23 cellular contexts compared by ENCODE assay signal in the genomic region with DNA sequence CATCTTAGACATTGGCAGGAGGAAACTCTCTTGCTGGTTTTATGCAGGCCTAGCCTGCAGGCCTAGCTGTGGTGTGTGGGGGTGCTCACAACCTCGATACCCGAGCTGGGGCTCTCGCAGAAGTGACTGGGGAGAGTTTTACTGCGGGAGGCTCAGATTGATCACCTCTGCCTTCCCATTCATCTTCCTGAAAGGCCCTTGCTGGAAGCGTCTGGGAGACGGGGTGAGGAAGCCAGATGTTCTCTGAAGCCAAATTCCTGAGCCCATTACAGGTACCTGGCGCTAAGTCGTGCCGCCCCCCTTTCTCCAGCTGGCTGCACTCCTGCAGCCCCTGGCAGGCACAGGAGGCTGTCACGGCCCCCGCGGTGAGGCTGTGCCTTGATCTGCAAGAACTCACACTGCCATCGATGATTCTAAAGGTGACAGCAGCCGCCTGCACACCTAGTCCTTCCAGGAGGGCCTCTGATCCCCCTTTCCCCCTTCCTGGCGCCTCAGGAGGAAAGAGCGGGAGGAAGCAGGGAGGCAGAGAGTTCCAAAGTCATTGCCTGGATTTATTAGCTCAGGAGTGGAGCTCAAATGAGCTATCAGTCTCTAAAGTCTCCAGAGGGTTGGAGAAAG.
DNase-seq lines count a peak whose midpoint lies in the region; ATAC-seq, FAIRE-seq and TF ChIP-seq lines count a peak whose summit lies in the region.
"Had no signal": no experiment of that assay in that cellular context is flagged by ENCODE, and none has a peak within 500 bp of the region (broad histone marks: within the 10 kb centered on the region; RNA-seq: fewer than 3 reads in every experiment).

No MANE protein-coding gene starts in this region.

- no peak overlapping the region for H3K4me2 ChIP-seq in astrocyte (ENCODE audit: low read length)

- H3K4me1 Mint-ChIP-seq in astrocyte (ENCODE audit: low read depth, unreplicated experiment) = peaks cover 13% of the 10 kb centered on the region
- H3K4me1 Mint-ChIP-seq: activated naive CD4-positive, alpha-beta T cell treated with anti-CD3 and anti-CD28 coated beads, Interleukin-2, amount 50 U/mL, for 24 hours had no signal

- peak overlapping the region; percentile 38 for H3K27ac Mint-ChIP-seq in astrocyte (ENCODE audit: unreplicated experiment)
- H3K27ac Mint-ChIP-seq: activated naive CD4-positive, alpha-beta T cell treated with anti-CD3 and anti-CD28 coated beads, Interleukin-2, amount 50 U/mL, for 24 hours; natural killer cell treated with Interleukin-12 subunit alpha and Interleukin-12 subunit beta and Interleukin-15 and Interleukin-18, amount 100 ng/mL, for 72 hours; stimulated activated naive CD8-positive, alpha-beta T cell treated with anti-CD3 and anti-CD28 coated beads, Interleukin-15, Interleukin-2, amounts not matched to agents 100 ng/mL and 50 ng/mL, for 24 hours; T-helper 1 cell treated with Interleukin-12 subunit alpha and Interleukin-12 subunit beta and Interleukin-4 antibody, amounts not matched to agents 30 μg/mL and 1 μg/mL, for 36 hours had no signal

- no peaks in the 10 kb centered on the region for H3K9me3 Mint-ChIP-seq in astrocyte (ENCODE audit: unreplicated experiment)
- H3K9me3 Mint-ChIP-seq: activated naive CD4-positive, alpha-beta T cell treated with anti-CD3 and anti-CD28 coated beads, Interleukin-2, amount 50 U/mL, for 24 hours; natural killer cell treated with Interleukin-12 subunit alpha and Interleukin-12 subunit beta and Interleukin-15 and Interleukin-18, amount 100 ng/mL, for 72 hours; stimulated activated naive CD8-positive, alpha-beta T cell treated with anti-CD3 and anti-CD28 coated beads, Interleukin-15, Interleukin-2, amounts not matched to agents 100 ng/mL and 50 ng/mL, for 24 hours; T-helper 1 cell treated with Interleukin-12 subunit alpha and Interleukin-12 subunit beta and Interleukin-4 antibody, amounts not matched to agents 30 μg/mL and 1 μg/mL, for 36 hours had no signal

- H4K20me1 ChIP-seq in astrocyte (ENCODE audit: insufficient read depth, low read length) = peaks cover 97% of the 10 kb centered on the region

- no peak overlapping the region for H2AFZ ChIP-seq in astrocyte (ENCODE audit: low read depth, low read length)

- intact Hi-C loops in ascending aorta (cut with DNase I) = no loop called here
- intact Hi-C loops in posterior cingulate gyrus (cut with DNase I) = no loop called here

- no peaks in the 10 kb centered on the region for H3K27me3 Mint-ChIP-seq in astrocyte (ENCODE audit: low read depth, unreplicated experiment)
- H3K27me3 Mint-ChIP-seq: activated naive CD4-positive, alpha-beta T cell treated with anti-CD3 and anti-CD28 coated beads, Interleukin-2, amount 50 U/mL, for 24 hours; natural killer cell treated with Interleukin-12 subunit alpha and Interleukin-12 subunit beta and Interleukin-15 and Interleukin-18, amount 100 ng/mL, for 72 hours; stimulated activated naive CD8-positive, alpha-beta T cell treated with anti-CD3 and anti-CD28 coated beads, Interleukin-15, Interleukin-2, amounts not matched to agents 100 ng/mL and 50 ng/mL, for 24 hours had no signal

- no peak for FAIRE-seq in astrocyte (lab: Jason Lieb, UNC)

- H3K79me2 ChIP-seq in astrocyte (ENCODE audit: insufficient read depth, low read length) = peaks cover 51% of the 10 kb centered on the region

- ATAC-seq in GM18498 (IDR thresholded peaks at IDR 0.05; ENCODE audit: unreplicated experiment) = no peak
- ATAC-seq: left cardiac atrium; natural killer cell treated with Interleukin-12 subunit alpha and Interleukin-12 subunit beta and Interleukin-15 and Interleukin-18, amount 100 ng/mL, for 72 hours; right cardiac atrium; upper lobe of right lung had no signal

- no peaks in the 10 kb centered on the region for H3K9me3 ChIP-seq in astrocyte (ENCODE audit: insufficient read depth, low read depth, low read length)
- H3K9me3 ChIP-seq in muscle layer of colon (ENCODE audit: low read length) = no peaks in the 10 kb centered on the region
- no peaks in the 10 kb centered on the region for H3K9me3 ChIP-seq in ascending aorta
- H3K9me3 ChIP-seq: upper lobe of right lung had no signal

- DNase-seq in NCI-H2171 (lab: John Stamatoyannopoulos, UW) = peak; percentile 47
- no peak for DNase-seq in astrocyte (ENCODE audit: low read depth)
- DNase-seq in GM20000 (ENCODE audit: low spot score) = no peak
- no peak for DNase-seq in ascending aorta (ENCODE audit: low spot score in 2 of 2)
- DNase-seq in posterior cingulate gyrus = no peak
- DNase-seq: activated CD4-positive, alpha-beta T cell treated with anti-CD3 and anti-CD28 coated beads, Interleukin-2, amount 50 U/mL, for 48 hours; activated T-cell treated with anti-CD3 and anti-CD28 coated beads, Interleukin-2, amount 50 U/mL, for 48 hours; erythroblast; KG1; left cardiac atrium; NCI-H187 treated with DMSO at 0.1 percent for 48 hours; NCI-H524; SHP77 treated with DMSO at 0.1 percent for 48 hours; upper lobe of right lung; WERI-Rb-1 had no signal

- H3K27me3 ChIP-seq in astrocyte (ENCODE audit: insufficient read depth, low read length) (no peaks in the 10 kb centered on the region), muscle layer of colon (ENCODE audit: control insufficient read depth in 1 of 2, insufficient read depth in 2 of 2, low read length in 2 of 2) (no peaks in the 10 kb centered on the region), ascending aorta (no peaks in the 10 kb centered on the region)
- H3K27me3 ChIP-seq: upper lobe of right lung had no signal

- H3K4me1 ChIP-seq in astrocyte (ENCODE audit: insufficient read depth, low read length) (peaks cover 3% of the 10 kb centered on the region), muscle layer of colon (ENCODE audit: insufficient read depth, low read length) (peaks cover 88% of the 10 kb centered on the region), ascending aorta (peaks cover 15 to 46% of the 10 kb centered on the region in 2 donors)

- no peak overlapping the region for H3K4me3 Mint-ChIP-seq in astrocyte (ENCODE audit: unreplicated experiment)
- H3K4me3 Mint-ChIP-seq: activated naive CD4-positive, alpha-beta T cell treated with anti-CD3 and anti-CD28 coated beads, Interleukin-2, amount 50 U/mL, for 24 hours; natural killer cell treated with Interleukin-12 subunit alpha and Interleukin-12 subunit beta and Interleukin-15 and Interleukin-18, amount 100 ng/mL, for 72 hours; stimulated activated naive CD8-positive, alpha-beta T cell treated with anti-CD3 and anti-CD28 coated beads, Interleukin-15, Interleukin-2, amounts not matched to agents 100 ng/mL and 50 ng/mL, for 24 hours; T-helper 1 cell treated with Interleukin-12 subunit alpha and Interleukin-12 subunit beta and Interleukin-4 antibody, amounts not matched to agents 30 μg/mL and 1 μg/mL, for 36 hours had no signal

- H3K36me3 ChIP-seq in astrocyte (ENCODE audit: insufficient read depth, low read length) (peaks cover 16% of the 10 kb centered on the region), muscle layer of colon (ENCODE audit: insufficient read depth, low read length) (peaks cover 36% of the 10 kb centered on the region), ascending aorta (peaks cover 38 to 44% of the 10 kb centered on the region in 2 donors)

- H3K9ac ChIP-seq in astrocyte (ENCODE audit: low read length) (no peak overlapping the region), muscle layer of colon (ENCODE audit: low read length) (no peak overlapping the region)

- no peak overlapping the region for H3K4me3 ChIP-seq in astrocyte (ENCODE audit: insufficient read depth, low read depth, low read length)
- no peak overlapping the region for H3K4me3 ChIP-seq in muscle layer of colon (ENCODE audit: low read depth in 1 of 2, low read length in 2 of 2)
- no peak overlapping the region for H3K4me3 ChIP-seq in ascending aorta
- H3K4me3 ChIP-seq: upper lobe of right lung had no signal

- TF ChIP-seq CTCF in astrocyte (IDR thresholded peaks at IDR 0.05; ENCODE audit: insufficient read depth, low read depth, low read length) = no peak
- TF ChIP-seq CTCF in GM20000 (IDR thresholded peaks at IDR 0.05; ENCODE audit: extremely low read depth, missing control alignments) = no peak
- no peak for TF ChIP-seq CTCF in ascending aorta (IDR thresholded peaks at IDR 0.05)

- H3K27ac ChIP-seq in astrocyte (ENCODE audit: low read depth, low read length) (no peak overlapping the region), muscle layer of colon (ENCODE audit: low read depth, low read length) (peak overlapping the region; percentile 54), temporal lobe (ENCODE audit: low read depth, low read length) (peak overlapping the region; percentile 7), ascending aorta (peak overlapping the region in 1 of 2 donors; percentile 39)
- H3K27ac ChIP-seq: upper lobe of right lung, WERI-Rb-1 had no signal

- peaks cover 20% of the 10 kb centered on the region for H3K36me3 Mint-ChIP-seq in astrocyte (ENCODE audit: low read depth, unreplicated experiment)
- H3K36me3 Mint-ChIP-seq: natural killer cell treated with Interleukin-12 subunit alpha and Interleukin-12 subunit beta and Interleukin-15 and Interleukin-18, amount 100 ng/mL, for 72 hours had no signal
